Comparison of ENCODE assay signal across 1 cellular context in the genomic region with DNA sequence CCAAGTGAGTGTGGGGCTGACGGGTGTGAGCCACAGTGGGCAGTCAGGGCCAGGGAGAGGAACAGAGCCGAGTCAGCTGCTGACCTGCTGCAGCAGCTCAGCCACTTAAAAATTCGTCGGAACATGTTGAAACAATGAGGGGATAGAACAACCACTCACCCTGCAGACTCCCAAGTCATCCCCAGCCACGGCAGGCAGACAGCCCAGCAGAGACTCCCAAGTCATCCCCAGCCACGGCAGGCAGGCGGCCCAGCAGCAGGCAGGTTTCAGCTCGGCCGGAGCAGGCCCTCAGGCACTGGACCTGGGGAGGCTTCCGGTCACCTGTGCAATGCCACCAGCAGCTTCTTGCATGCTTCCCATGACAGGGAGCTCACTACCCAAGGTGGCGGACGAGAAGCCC.
A peak's percentile ranks its signal among the peaks of the same experiment; 100 is the strongest.
TF ChIP-seq lines count a peak whose summit lies in the region.

No MANE protein-coding gene starts in this region.

TF ChIP-seq in WTC11, 78 proteins besides CTCF, POLR2A, EP300 and RAD21 (continued from another document):
- TF ChIP-seq, protein P1, sequence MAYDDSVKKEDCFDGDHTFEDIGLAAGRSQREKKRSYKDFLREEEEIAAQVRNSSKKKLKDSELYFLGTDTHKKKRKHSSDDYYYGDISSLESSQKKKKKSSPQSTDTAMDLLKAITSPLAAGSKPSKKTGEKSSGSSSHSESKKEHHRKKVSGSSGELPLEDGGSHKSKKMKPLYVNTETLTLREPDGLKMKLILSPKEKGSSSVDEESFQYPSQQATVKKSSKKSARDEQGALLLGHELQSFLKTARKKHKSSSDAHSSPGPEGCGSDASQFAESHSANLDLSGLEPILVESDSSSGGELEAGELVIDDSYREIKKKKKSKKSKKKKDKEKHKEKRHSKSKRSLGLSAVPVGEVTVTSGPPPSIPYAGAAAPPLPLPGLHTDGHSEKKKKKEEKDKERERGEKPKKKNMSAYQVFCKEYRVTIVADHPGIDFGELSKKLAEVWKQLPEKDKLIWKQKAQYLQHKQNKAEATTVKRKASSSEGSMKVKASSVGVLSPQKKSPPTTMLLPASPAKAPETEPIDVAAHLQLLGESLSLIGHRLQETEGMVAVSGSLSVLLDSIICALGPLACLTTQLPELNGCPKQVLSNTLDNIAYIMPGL (CRISPR knock-in tag; IDR thresholded peaks at IDR 0.05), result no peak
- TF ChIP-seq PRRX2 (CRISPR knock-in tag; IDR thresholded peaks at IDR 0.05), result no peak
- TF ChIP-seq NR3C1 (CRISPR knock-in tag; conservative IDR thresholded peaks at IDR 0.05; ENCODE audit: low read depth), result no peak
- no peak for TF ChIP-seq HMGA2 (CRISPR knock-in tag; IDR thresholded peaks at IDR 0.05)
- 0 out of 2 replicates have a peak, but pooled peaks have one; percentile 6 for TF ChIP-seq ZNF263 (CRISPR knock-in tag; IDR thresholded peaks at IDR 0.05; ENCODE audit: low read depth)
- TF ChIP-seq, protein P2, sequence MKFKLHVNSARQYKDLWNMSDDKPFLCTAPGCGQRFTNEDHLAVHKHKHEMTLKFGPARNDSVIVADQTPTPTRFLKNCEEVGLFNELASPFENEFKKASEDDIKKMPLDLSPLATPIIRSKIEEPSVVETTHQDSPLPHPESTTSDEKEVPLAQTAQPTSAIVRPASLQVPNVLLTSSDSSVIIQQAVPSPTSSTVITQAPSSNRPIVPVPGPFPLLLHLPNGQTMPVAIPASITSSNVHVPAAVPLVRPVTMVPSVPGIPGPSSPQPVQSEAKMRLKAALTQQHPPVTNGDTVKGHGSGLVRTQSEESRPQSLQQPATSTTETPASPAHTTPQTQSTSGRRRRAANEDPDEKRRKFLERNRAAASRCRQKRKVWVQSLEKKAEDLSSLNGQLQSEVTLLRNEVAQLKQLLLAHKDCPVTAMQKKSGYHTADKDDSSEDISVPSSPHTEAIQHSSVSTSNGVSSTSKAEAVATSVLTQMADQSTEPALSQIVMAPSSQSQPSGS (CRISPR knock-in tag; IDR thresholded peaks at IDR 0.05; ENCODE audit: borderline replicate concordance, low read depth), result no peak
